Comparison of ENCODE assay signal across 20 cellular contexts in genomic region chr18:7754725-7755181, GRCh38.
DNase-seq lines count a peak whose midpoint lies in the region; FAIRE-seq and TF ChIP-seq lines count a peak whose summit lies in the region.
"Had no signal": no experiment of that assay in that cellular context is flagged by ENCODE, and none has a peak within 500 bp of the region (broad histone marks: within the 10 kb centered on the region; RNA-seq: fewer than 3 reads in every experiment).

No MANE protein-coding gene starts in this region.

- H2BK5ac ChIP-seq in H1 (ENCODE audit: low read depth, low read length) (no peak overlapping the region), trophoblast cell (ENCODE audit: low read depth, low read length, poor library complexity) (peak overlapping the region; percentile 74)

- FAIRE-seq in H1 (lab: Jason Lieb, UNC) (no peak), kidney (lab: Jason Lieb, UNC) (no peak)

- H2BK120ac ChIP-seq in H1 (replicated peaks; ENCODE audit: low read depth, low read length), result no peak overlapping the region
- peak overlapping the region; percentile 9 for H2BK120ac ChIP-seq in trophoblast cell (ENCODE audit: insufficient read depth, low read length, poor library complexity)

- H3K23me2 ChIP-seq in H1 (ENCODE audit: low read depth, low read length), result no peaks in the 10 kb centered on the region

- peaks cover 3% of the 10 kb centered on the region; the same call in 1 of the 2 replicates for H3K79me1 ChIP-seq in H1 (ENCODE audit: low read depth, low read length)
- peaks cover 17% of the 10 kb centered on the region for H3K79me1 ChIP-seq in trophoblast cell (ENCODE audit: low read length)

- WGBS in H1 (ENCODE audit: extremely low coverage in 1 of 2, insufficient coverage in 1 of 2, insufficient read length in 1 of 2, insufficient replicate concordance in 2 of 2, low coverage in 1 of 2, low lambda C conversion rate in 2 of 2, missing lambda C conversion rate in 1 of 2), 2 experiments, result 88% methylated on average over 7 of the region's 7 CpGs; no CpG with 5 or more reads in 1 of the 2 experiments
- WGBS in trophoblast cell (ENCODE audit: extremely low coverage, insufficient coverage, insufficient read length), result no CpG with 5 or more reads among the region's 7 CpGs

- H4K91ac ChIP-seq in H1 (replicated peaks; ENCODE audit: insufficient read length, low read length), result no peak overlapping the region
- peak overlapping the region; percentile 21 for H4K91ac ChIP-seq in trophoblast cell (ENCODE audit: low read depth, low read length)

- H3K36me3 Mint-ChIP-seq in Caco-2 (ENCODE audit: insufficient read depth, unreplicated experiment), result peaks cover 35% of the 10 kb centered on the region
- no peaks in the 10 kb centered on the region for H3K36me3 Mint-ChIP-seq in activated CD4-positive, alpha-beta memory T cell treated with anti-CD3 and anti-CD28 coated beads for 36 hours
- H3K36me3 Mint-ChIP-seq: CD4-positive, alpha-beta memory T cell had no signal

- BruUV-seq in Caco-2 (replicated peaks; lab: Mats Ljungman, UMichigan), result no TSS peak

- H3K23ac ChIP-seq in H1 (ENCODE audit: insufficient read length) (no peak overlapping the region), trophoblast cell (ENCODE audit: low read length) (no peak overlapping the region)

- CTCF ChIA-PET in Caco-2 (lab: Charles Lee) (interaction anchor here (0.9 to 2.4 kb wide), 6 partner anchors 15 to 482 kb away, joined by 3 to 15 read pairs (median 6); partner anchors contain the start of gene PTPRM), H1 (lab: Charles Lee; ENCODE audit: partially characterized antibody) (interaction anchor here (0.6 to 1.2 kb wide), 2 partner anchors 35 to 55 kb away, joined by 3 read pairs; no protein-coding TSS in a partner anchor)
- CTCF ChIA-PET in activated CD4-positive, alpha-beta memory T cell treated with anti-CD3 and anti-CD28 coated beads for 36 hours (lab: Charles Lee), result no interaction called here

- POLR2A ChIA-PET in Caco-2 (lab: Charles Lee), result interaction anchor here (0.6 to 1.4 kb wide), 7 partner anchors 10 to 109 kb away, joined by 3 to 11 read pairs (median 3); no protein-coding TSS in a partner anchor
- POLR2A ChIA-PET in H1 (lab: Charles Lee; ENCODE audit: partially characterized antibody), result no interaction called here
- POLR2A ChIA-PET in activated CD4-positive, alpha-beta memory T cell treated with anti-CD3 and anti-CD28 coated beads for 36 hours (lab: Charles Lee), result no interaction called here

- intact Hi-C loops in Caco-2 (cut with micrococcal nuclease; ENCODE audit: unreplicated experiment) (loop anchor here (1.0 to 10.0 kb wide), 6 partner anchors 19 to 482 kb away; no protein-coding TSS in a partner anchor), kidney (cut with DNase I) (no loop called here)
- intact Hi-C loops in activated CD4-positive, alpha-beta memory T cell treated with anti-CD3 and anti-CD28 coated beads for 36 hours (cut with micrococcal nuclease), result no loop called here

- H3K79me2 ChIP-seq in H1 (ENCODE audit: control insufficient read depth in 1 of 2, insufficient read depth in 2 of 2, low read length in 2 of 2) (no peaks in the 10 kb centered on the region), trophoblast cell (ENCODE audit: control insufficient read depth, insufficient read depth, low read length, poor library complexity) (peaks cover 4% of the 10 kb centered on the region), Karpas-422 (ENCODE audit: low read length) (no peaks in the 10 kb centered on the region)

- H4K5ac ChIP-seq in H1 (ENCODE audit: insufficient read length, low read depth, low read length), result no peak overlapping the region

- H2AFZ ChIP-seq in H1 (ENCODE audit: low read length) (no peak overlapping the region), trophoblast cell (ENCODE audit: insufficient read depth, low read length, poor library complexity) (no peak overlapping the region), Karpas-422 (ENCODE audit: low read length) (no peak overlapping the region)

- H3K9ac ChIP-seq in H1 (replicated peaks in 1 of 4; ENCODE audit: extremely low read depth in 1 of 4, low read depth in 3 of 4, low read length in 3 of 4), result no peak overlapping the region
- H3K9ac ChIP-seq in kidney (ENCODE audit: low read length in 2 of 2), result peak overlapping the region in 1 of 2 donors; percentile 19
- H3K9ac ChIP-seq in trophoblast cell (ENCODE audit: low read length), result no peak overlapping the region
- no peak overlapping the region for H3K9ac ChIP-seq in Karpas-422 (ENCODE audit: low read length)

- H3K27ac ChIP-seq in H1 (ENCODE audit: low read depth, low read length) (no peak overlapping the region), kidney (ENCODE audit: low read depth in 2 of 2, low read length in 2 of 2) (peak overlapping the region; percentile 42 to 83), trophoblast cell (ENCODE audit: low read depth, low read length) (peak overlapping the region; percentile 81), Karpas-422 (ENCODE audit: low read length) (no peak overlapping the region)
- H3K27ac ChIP-seq: WERI-Rb-1 had no signal

- H3K27me3 ChIP-seq in Caco-2 (replicated peaks; ENCODE audit: control insufficient read depth, insufficient read depth, low read length) (no peaks in the 10 kb centered on the region), H1 (replicated peaks in 1 of 4; ENCODE audit: control insufficient read depth in 3 of 4, extremely low read depth in 1 of 4, insufficient read depth in 3 of 4, low read length in 3 of 4) (no peaks in the 10 kb centered on the region), trophoblast cell (ENCODE audit: insufficient read depth, low read length) (no peaks in the 10 kb centered on the region), Karpas-422 (ENCODE audit: low read length) (no peaks in the 10 kb centered on the region)

- no peak for TF ChIP-seq POLR2A in H1 (IDR thresholded peaks at IDR 0.05; ENCODE audit: control extremely low read depth in 1 of 2, low read depth in 2 of 2, low read length in 2 of 2)

- peak overlapping the region; percentile 84 for H3K4me3 Mint-ChIP-seq in Caco-2 (ENCODE audit: unreplicated experiment)
- no peak overlapping the region for H3K4me3 Mint-ChIP-seq in activated CD4-positive, alpha-beta memory T cell treated with anti-CD3 and anti-CD28 coated beads for 36 hours
- H3K4me3 Mint-ChIP-seq: activated T-helper 1 cell treated with anti-CD3 and anti-CD28 coated beads, Interleukin-12 subunit alpha, Interleukin-12 subunit beta, Interleukin-2, Interleukin-4 antibody, amounts not matched to agents 30 ng/mL and 10 ng/mL and 1 ng/mL, durations not matched to agents 14 hours and 24 hours and 36 hours; CD4-positive, alpha-beta memory T cell; central memory CD8-positive, alpha-beta T cell had no signal

- H3K4ac ChIP-seq in H1 (replicated peaks; ENCODE audit: insufficient read length, low read depth, low read length) (no peak overlapping the region), trophoblast cell (ENCODE audit: low read depth, low read length) (no peak overlapping the region)

- no peak overlapping the region for H2BK12ac ChIP-seq in H1 (ENCODE audit: low read depth, low read length)
- no peak overlapping the region for H2BK12ac ChIP-seq in trophoblast cell (ENCODE audit: low read length)

- H4K12ac ChIP-seq in trophoblast cell (ENCODE audit: low read depth, low read length), result no peak overlapping the region

- H2AK5ac ChIP-seq in H1 (ENCODE audit: low read depth, low read length), result no peak overlapping the region
- H2AK5ac ChIP-seq in trophoblast cell (ENCODE audit: low read length), result no peak overlapping the region

- H4K8ac ChIP-seq in H1 (ENCODE audit: extremely low read depth, insufficient read depth, low read length) (no peak overlapping the region), trophoblast cell (ENCODE audit: low read depth, low read length) (no peak overlapping the region)

- H3K36me3 ChIP-seq in Caco-2 (ENCODE audit: control insufficient read depth, insufficient read depth, low read length), result no peaks in the 10 kb centered on the region
- H3K36me3 ChIP-seq in H1 (ENCODE audit: control insufficient read depth in 2 of 4, insufficient read depth in 4 of 4, low read length in 3 of 4), result no peaks in the 10 kb centered on the region
- H3K36me3 ChIP-seq in kidney (ENCODE audit: control insufficient read depth in 1 of 2, insufficient read depth in 2 of 2, low read length in 2 of 2), result no peaks in the 10 kb centered on the region
- no peaks in the 10 kb centered on the region for H3K36me3 ChIP-seq in trophoblast cell (ENCODE audit: control insufficient read depth in 1 of 2, insufficient read depth in 2 of 2, low read length in 2 of 2)
- no peaks in the 10 kb centered on the region for H3K36me3 ChIP-seq in Karpas-422 (ENCODE audit: insufficient read depth, low read length)
- H3K36me3 ChIP-seq: WERI-Rb-1 had no signal

- no peak overlapping the region for H2BK20ac ChIP-seq in H1 (ENCODE audit: low read length)

- H3K18ac ChIP-seq in H1 (ENCODE audit: extremely low read depth, low read length), result no peak overlapping the region
- no peak overlapping the region for H3K18ac ChIP-seq in trophoblast cell (ENCODE audit: low read length)

- H3K9me2 ChIP-seq in Karpas-422 (replicated peaks; ENCODE audit: insufficient read depth, low read length), result no peaks in the 10 kb centered on the region

- H3K4me3 ChIP-seq in Caco-2 (ENCODE audit: low read depth, low read length), result peak overlapping the region; percentile 11
- H3K4me3 ChIP-seq in H1 (ENCODE audit: extremely low read depth in 1 of 4, insufficient read depth in 2 of 4, low read depth in 3 of 4, low read length in 4 of 4), result no peak overlapping the region
- peak overlapping the region; percentile 3 to 32 for H3K4me3 ChIP-seq in kidney (ENCODE audit: low read length in 2 of 2)
- H3K4me3 ChIP-seq in trophoblast cell (ENCODE audit: low read depth, low read length), result no peak overlapping the region
- no peak overlapping the region for H3K4me3 ChIP-seq in Karpas-422 (ENCODE audit: low read length)

- H3K27me3 Mint-ChIP-seq in Caco-2 (ENCODE audit: insufficient read depth, unreplicated experiment), result no peaks in the 10 kb centered on the region
- no peaks in the 10 kb centered on the region for H3K27me3 Mint-ChIP-seq in activated CD4-positive, alpha-beta memory T cell treated with anti-CD3 and anti-CD28 coated beads for 36 hours
- H3K27me3 Mint-ChIP-seq: CD4-positive, alpha-beta memory T cell; central memory CD8-positive, alpha-beta T cell had no signal

- H3K9me3 ChIP-seq in Caco-2, result no peaks in the 10 kb centered on the region
- no peaks in the 10 kb centered on the region for H3K9me3 ChIP-seq in H1 (ENCODE audit: insufficient read depth in 2 of 2, low read depth in 1 of 2, low read length in 1 of 2)
- no peaks in the 10 kb centered on the region for H3K9me3 ChIP-seq in kidney (ENCODE audit: control insufficient read depth in 1 of 2, low read length in 2 of 2)
- no peaks in the 10 kb centered on the region for H3K9me3 ChIP-seq in trophoblast cell (ENCODE audit: insufficient read depth, low read depth, low read length)
- peaks cover 4% of the 10 kb centered on the region; the same call in 1 of the 2 replicates for H3K9me3 ChIP-seq in Karpas-422 (ENCODE audit: low read length)

- no peaks in the 10 kb centered on the region for H4K20me1 ChIP-seq in H1 (replicated peaks in 1 of 2; ENCODE audit: control insufficient read depth in 1 of 2, insufficient read depth in 2 of 2, low read length in 2 of 2)
- no peaks in the 10 kb centered on the region for H4K20me1 ChIP-seq in Karpas-422 (ENCODE audit: insufficient read depth, low read depth, low read length)

- H3K4me2 ChIP-seq in H1 (ENCODE audit: insufficient read depth in 1 of 2, low read depth in 2 of 2, low read length in 2 of 2) (no peak overlapping the region), trophoblast cell (ENCODE audit: low read length) (peak overlapping the region; percentile 19), Karpas-422 (ENCODE audit: low read depth, low read length, poor library complexity, severe bottlenecking) (no peak overlapping the region)

- DNase-seq in Caco-2, result peak; percentile 86 to 94
- no peak for DNase-seq in H1 (ENCODE audit: low read depth in 1 of 2, low spot score in 2 of 2)
- no peak for DNase-seq in kidney
- DNase-seq in trophoblast cell, result peak; percentile 82 to 89
- no peak for DNase-seq in Karpas-422
- DNase-seq in SW 1271 (lab: John Stamatoyannopoulos, UW), result no peak
- DNase-seq in DMS 273 treated with DMSO at 0.1 percent for 48 hours (lab: John Stamatoyannopoulos, UW), result no peak
- no peak for DNase-seq in activated CD4-positive, alpha-beta memory T cell treated with anti-CD3 and anti-CD28 coated beads for 36 hours
- DNase-seq: ACHN; activated CD8-positive, alpha-beta memory T cell treated with anti-CD3 and anti-CD28 coated beads for 24 hours; CD4-positive, alpha-beta memory T cell; MM.1S; NCI-H2029; NCI-H510A; retina; stimulated activated CD4-positive, alpha-beta T cell treated with anti-CD3 and anti-CD28 coated beads, Interleukin-1b, Interleukin-23, amount 100 ng/mL, for 48 hours; T-helper 1 cell; WERI-Rb-1 had no signal

- TF ChIP-seq CTCF in Caco-2 (IDR thresholded peaks at IDR 0.05; ENCODE audit: insufficient read depth in 1 of 2, low read depth in 1 of 2, low read length in 1 of 2, severe bottlenecking in 1 of 2, unreplicated experiment in 1 of 2), result no peak
- TF ChIP-seq CTCF in H1 (IDR thresholded peaks at IDR 0.05; ENCODE audit: control extremely low read depth in 1 of 3, insufficient read depth in 1 of 3, low read depth in 1 of 3, low read length in 3 of 3), result no peak
- TF ChIP-seq CTCF in kidney (IDR thresholded peaks at IDR 0.05; ENCODE audit: borderline replicate concordance, extremely low read depth, insufficient read depth), result no peak

- TF ChIP-seq RAD21 in H1 (IDR thresholded peaks at IDR 0.05 in 1 of 2, conservative IDR thresholded peaks at IDR 0.05 in 1 of 2; ENCODE audit: low read depth in 2 of 2, low read length in 2 of 2), result no peak

- H3K56ac ChIP-seq in H1 (replicated peaks; ENCODE audit: insufficient read length, low read depth, low read length), result no peak overlapping the region

- TF ChIP-seq EP300 in H1 (IDR thresholded peaks at IDR 0.05; ENCODE audit: borderline replicate concordance in 1 of 2, low read depth in 2 of 2, low read length in 2 of 2), result no peak

- peaks cover 96% of the 10 kb centered on the region for H3K4me1 ChIP-seq in Caco-2
- H3K4me1 ChIP-seq in H1 (replicated peaks in 1 of 4; ENCODE audit: control insufficient read depth in 3 of 4, insufficient read depth in 4 of 4, low read length in 3 of 4), result peaks cover 0 to 3% (median 1%) of the 10 kb centered on the region in 4 experiments; a peak in 2 of 7 replicates
- peaks cover 21 to 39% of the 10 kb centered on the region in 2 donors for H3K4me1 ChIP-seq in kidney (ENCODE audit: control insufficient read depth in 1 of 2, insufficient read depth in 1 of 2, low read depth in 1 of 2, low read length in 2 of 2)
- H3K4me1 ChIP-seq in trophoblast cell (ENCODE audit: control insufficient read depth in 1 of 2, insufficient read depth in 2 of 2, low read length in 2 of 2), result peaks cover 11 to 24% of the 10 kb centered on the region in 2 experiments
- no peaks in the 10 kb centered on the region for H3K4me1 ChIP-seq in Karpas-422 (ENCODE audit: low read length)

- peak overlapping the region; percentile 93 for H3K27ac Mint-ChIP-seq in Caco-2 (ENCODE audit: unreplicated experiment)
- H3K27ac Mint-ChIP-seq in activated CD4-positive, alpha-beta memory T cell treated with anti-CD3 and anti-CD28 coated beads for 36 hours, result no peak overlapping the region
- H3K27ac Mint-ChIP-seq: activated T-helper 1 cell treated with anti-CD3 and anti-CD28 coated beads, Interleukin-12 subunit alpha, Interleukin-12 subunit beta, Interleukin-2, Interleukin-4 antibody, amounts not matched to agents 30 ng/mL and 10 ng/mL and 1 ng/mL, durations not matched to agents 14 hours and 24 hours and 36 hours; CD4-positive, alpha-beta memory T cell had no signal

- peaks cover 77% of the 10 kb centered on the region for H3K4me1 Mint-ChIP-seq in Caco-2 (ENCODE audit: low read depth, unreplicated experiment)
- H3K4me1 Mint-ChIP-seq in activated CD4-positive, alpha-beta memory T cell treated with anti-CD3 and anti-CD28 coated beads for 36 hours (ENCODE audit: low read depth), result no peaks in the 10 kb centered on the region
- H3K4me1 Mint-ChIP-seq: CD4-positive, alpha-beta memory T cell; central memory CD8-positive, alpha-beta T cell had no signal

- H2BK15ac ChIP-seq in H1 (ENCODE audit: low read length), result no peak overlapping the region

- H3K14ac ChIP-seq in H1 (ENCODE audit: insufficient read length) (no peak overlapping the region), trophoblast cell (ENCODE audit: low read length) (peak overlapping the region; percentile 71)

- H3K9me3 Mint-ChIP-seq in Caco-2 (ENCODE audit: unreplicated experiment), result no peaks in the 10 kb centered on the region
- peaks cover 3% of the 10 kb centered on the region for H3K9me3 Mint-ChIP-seq in activated CD4-positive, alpha-beta memory T cell treated with anti-CD3 and anti-CD28 coated beads for 36 hours
- H3K9me3 Mint-ChIP-seq: activated T-helper 1 cell treated with anti-CD3 and anti-CD28 coated beads, Interleukin-12 subunit alpha, Interleukin-12 subunit beta, Interleukin-2, Interleukin-4 antibody, amounts not matched to agents 30 ng/mL and 10 ng/mL and 1 ng/mL, durations not matched to agents 14 hours and 24 hours and 36 hours; central memory CD8-positive, alpha-beta T cell had no signal

Comparison
In these comparisons a context has a peak if more than half of its experiments do, and no peak if none do; other contexts are left out.
1. DNase-seq: peak in Caco-2 (2 of 2) and trophoblast cell (2 of 2); none in H1 (0 of 2), kidney (single experiment), Karpas-422 (single experiment), SW 1271 (0 of 2), DMS 273 treated with DMSO at 0.1 percent for 48 hours (single experiment) and activated CD4-positive, alpha-beta memory T cell treated with anti-CD3 and anti-CD28 coated beads for 36 hours (single experiment).
2. H3K4me3 ChIP-seq: peak in Caco-2 (single experiment) and kidney (2 of 2); none in H1 (0 of 4), trophoblast cell (single experiment) and Karpas-422 (single experiment).
3. H3K27ac ChIP-seq: peak in kidney (2 of 2) and trophoblast cell (single experiment); none in H1 (single experiment) and Karpas-422 (single experiment).